ENCODE assay signal across 8 cellular contexts in genomic region chr9:130433168-130433946, GRCh38.
DNase-seq lines count a peak whose midpoint lies in the region; ATAC-seq lines count a peak whose summit lies in the region.

No MANE protein-coding gene starts in this region.

- DNase-seq in DMS53 (lab: John Stamatoyannopoulos, UW) (peak; percentile 85), MV-4-11 (lab: John Stamatoyannopoulos, UW) (peak; percentile 17), hepatic stellate cell (ENCODE audit: low spot score) (peak; percentile 68), HK-2 (ENCODE audit: unreplicated experiment) (no peak)
- peak; percentile 41 for DNase-seq in activated naive CD4-positive, alpha-beta T cell treated with anti-CD3 and anti-CD28 coated beads, Interleukin-2, amount 50 U/mL, for 16 hours
- DNase-seq in stimulated activated CD4-positive, alpha-beta T cell treated with anti-CD3 and anti-CD28 coated beads, Interleukin-12 subunit alpha, Interleukin-12 subunit beta, amount 100 ng/mL, for 48 hours (ENCODE audit: low read depth in 2 of 3, low spot score in 1 of 3) = peak; percentile 4 to 35 (median 27)

- ATAC-seq in GM21737 (IDR thresholded peaks at IDR 0.05; ENCODE audit: unreplicated experiment) (no peak), HG03442 (IDR thresholded peaks at IDR 0.05; ENCODE audit: unreplicated experiment) (no peak)
